ENCODE assay signal across 10 cellular contexts in the genomic region with DNA sequence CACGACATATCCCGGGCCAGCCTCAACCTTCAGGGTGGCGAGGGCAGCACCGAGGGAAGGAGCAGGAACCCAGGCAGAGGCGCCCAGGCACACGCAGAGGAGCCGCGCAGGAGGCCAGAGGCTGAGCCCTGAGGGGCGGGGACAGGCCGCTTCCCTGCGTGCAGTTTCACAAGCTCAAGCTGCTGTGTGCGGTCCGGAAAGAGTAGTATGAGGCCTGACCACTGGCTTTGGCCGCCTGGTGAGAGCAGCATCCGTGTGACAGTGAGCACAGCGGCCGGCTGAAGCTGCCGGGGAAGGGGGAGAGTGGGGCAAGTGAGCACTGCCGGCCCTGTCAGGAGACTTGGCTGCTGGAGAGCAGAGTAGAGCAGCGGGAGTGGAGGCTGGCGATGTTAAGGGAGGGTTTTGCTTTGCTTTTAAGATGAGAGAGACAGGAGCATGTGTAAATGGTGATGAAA. TPM values are rescaled to one million over a fixed set of nuclear protein-coding genes. Genes with fewer than 3 reads are reported as not detected.
DNase-seq lines count a peak whose midpoint lies in the region; ATAC-seq, FAIRE-seq and TF ChIP-seq lines count a peak whose summit lies in the region.
"Had no signal": no experiment of that assay in that cellular context is flagged by ENCODE, and none has a peak within 500 bp of the region (broad histone marks: within the 10 kb centered on the region; RNA-seq: fewer than 3 reads in every experiment).

No MANE protein-coding gene starts in this region.

- H3K4me1 Mint-ChIP-seq in activated T-helper 17 cell treated with anti-CD3 and anti-CD28 coated beads, Interleukin-2, amount 50 U/mL, for 72 hours: peaks cover 4% of the 10 kb centered on the region
- no peaks in the 10 kb centered on the region for H3K4me1 Mint-ChIP-seq in glutamatergic neuron (ENCODE audit: low read depth, unreplicated experiment)
- H3K4me1 Mint-ChIP-seq in activated CD8-positive, alpha-beta T cell treated with anti-CD3 and anti-CD28 coated beads, Interleukin-2, amount 10 ng/mL, durations not matched to agents 7 days and 5 days (ENCODE audit: low read depth): peaks cover 7% of the 10 kb centered on the region

- no peaks in the 10 kb centered on the region for H3K79me2 ChIP-seq in HepG2 (ENCODE audit: insufficient read depth, low read length)

- TF ChIP-seq RAD21 in HepG2 (CRISPR knock-in tag; IDR thresholded peaks at IDR 0.05): no peak

- no peak overlapping the region for H3K27ac ChIP-seq in right atrium auricular region
- H3K27ac ChIP-seq in HepG2 (ENCODE audit: extremely low read length, insufficient read depth, low read length): no peak overlapping the region

- intact Hi-C loops in Right ventricle myocardium inferior (cut with DNase I): no loop called here
- intact Hi-C loops in HepG2 (cut with micrococcal nuclease; ENCODE audit: unreplicated experiment): no loop called here

- H3K4me3 ChIP-seq in right atrium auricular region (no peak overlapping the region), HepG2 (replicated peaks in 1 of 3; ENCODE audit: insufficient read depth in 1 of 3, low read depth in 2 of 3, low read length in 3 of 3) (peak overlapping the region; percentile 11 to 72 (median 34); a peak in 5 of 6 replicates)

- no peak for FAIRE-seq in HepG2 (lab: Jason Lieb, UNC)

- no peaks in the 10 kb centered on the region for H3K36me3 Mint-ChIP-seq in activated T-helper 17 cell treated with anti-CD3 and anti-CD28 coated beads, Interleukin-2, amount 50 U/mL, for 72 hours (ENCODE audit: low read depth)
- H3K36me3 Mint-ChIP-seq in glutamatergic neuron (ENCODE audit: unreplicated experiment): peaks cover 4% of the 10 kb centered on the region
- no peaks in the 10 kb centered on the region for H3K36me3 Mint-ChIP-seq in activated CD8-positive, alpha-beta T cell treated with anti-CD3 and anti-CD28 coated beads, Interleukin-2, amount 10 ng/mL, durations not matched to agents 7 days and 5 days (ENCODE audit: low read depth)

- no peak overlapping the region for H3K4me3 Mint-ChIP-seq in activated T-helper 17 cell treated with anti-CD3 and anti-CD28 coated beads, Interleukin-2, amount 50 U/mL, for 72 hours
- H3K4me3 Mint-ChIP-seq in glutamatergic neuron (ENCODE audit: unreplicated experiment): no peak overlapping the region
- H3K4me3 Mint-ChIP-seq in activated CD8-positive, alpha-beta T cell treated with anti-CD3 and anti-CD28 coated beads, Interleukin-2, amount 10 ng/mL, durations not matched to agents 7 days and 5 days: no peak overlapping the region

- in situ Hi-C loops in HepG2 (cut with HindIII; ENCODE audit: extremely low pct_ligation_motif_present, low pct_unique_long_range_greater_than_20kb): no loop called here

- POLR2A ChIA-PET in HepG2 (lab: Yijun Ruan, JAX): interaction anchor here (1.4 to 2.0 kb wide), 2 partner anchors 13 to 121 kb away, joined by 3 to 7 read pairs; no protein-coding TSS in a partner anchor
- POLR2A ChIA-PET in activated CD8-positive, alpha-beta T cell treated with anti-CD3 and anti-CD28 coated beads, Interleukin-2, amount 10 ng/mL, durations not matched to agents 7 days and 5 days (lab: Charles Lee): no interaction called here

- ATAC-seq in Right ventricle myocardium inferior (peak; percentile 73), HepG2 (peak; percentile 87), HG02970 (IDR thresholded peaks at IDR 0.05; ENCODE audit: low FRiP score, unreplicated experiment) (no peak)
- no peak for ATAC-seq in activated T-helper 17 cell treated with anti-CD3 and anti-CD28 coated beads, Interleukin-2, amount 50 U/mL, for 72 hours (replicated peaks)
- ATAC-seq in activated CD8-positive, alpha-beta T cell treated with anti-CD3 and anti-CD28 coated beads, Interleukin-2, amount 10 ng/mL, durations not matched to agents 7 days and 5 days: no peak

- WGBS in HepG2 (ENCODE audit: low lambda C conversion rate): 4% methylated on average over 20 of the region's 21 CpGs

- TF ChIP-seq EP300 in HepG2 (IDR thresholded peaks at IDR 0.05; ENCODE audit: low read depth in 2 of 2, low read length in 2 of 2): no peak
- TF ChIP-seq EP300 in HepG2 (CRISPR knock-in tag; IDR thresholded peaks at IDR 0.05; ENCODE audit: borderline replicate concordance): no peak

- no peaks in the 10 kb centered on the region for H3K9me3 Mint-ChIP-seq in activated T-helper 17 cell treated with anti-CD3 and anti-CD28 coated beads, Interleukin-2, amount 50 U/mL, for 72 hours
- H3K9me3 Mint-ChIP-seq in glutamatergic neuron (ENCODE audit: unreplicated experiment): peaks cover 3% of the 10 kb centered on the region
- no peaks in the 10 kb centered on the region for H3K9me3 Mint-ChIP-seq in activated CD8-positive, alpha-beta T cell treated with anti-CD3 and anti-CD28 coated beads, Interleukin-2, amount 10 ng/mL, durations not matched to agents 7 days and 5 days (ENCODE audit: insufficient read depth)

- H3K9me3 ChIP-seq in right atrium auricular region: peaks cover 0 to 4% of the 10 kb centered on the region in 2 donors
- no peaks in the 10 kb centered on the region for H3K9me3 ChIP-seq in HepG2 (ENCODE audit: low read length)

- no peaks in the 10 kb centered on the region for H3K4me1 ChIP-seq in right atrium auricular region
- peaks cover 51% of the 10 kb centered on the region for H3K4me1 ChIP-seq in HepG2 (ENCODE audit: insufficient read depth, low read length)

- H3K4me2 ChIP-seq in HepG2 (ENCODE audit: low read depth, low read length): peak overlapping the region; percentile 93

- H3K36me3 ChIP-seq in right atrium auricular region: no peaks in the 10 kb centered on the region
- H3K36me3 ChIP-seq in HepG2 (replicated peaks in 1 of 2; ENCODE audit: control insufficient read depth in 1 of 2, insufficient read depth in 2 of 2, low read length in 2 of 2): no peaks in the 10 kb centered on the region

- peak overlapping the region; percentile 56 for H3K27ac Mint-ChIP-seq in activated T-helper 17 cell treated with anti-CD3 and anti-CD28 coated beads, Interleukin-2, amount 50 U/mL, for 72 hours
- H3K27ac Mint-ChIP-seq in glutamatergic neuron (ENCODE audit: unreplicated experiment): no peak overlapping the region
- H3K27ac Mint-ChIP-seq in activated CD8-positive, alpha-beta T cell treated with anti-CD3 and anti-CD28 coated beads, Interleukin-2, amount 10 ng/mL, durations not matched to agents 7 days and 5 days: no peak overlapping the region
- H3K27ac Mint-ChIP-seq: progenitor cell of endocrine pancreas had no signal

- no peaks in the 10 kb centered on the region for H3K27me3 Mint-ChIP-seq in activated T-helper 17 cell treated with anti-CD3 and anti-CD28 coated beads, Interleukin-2, amount 50 U/mL, for 72 hours
- peaks cover 16% of the 10 kb centered on the region for H3K27me3 Mint-ChIP-seq in glutamatergic neuron (ENCODE audit: unreplicated experiment)
- H3K27me3 Mint-ChIP-seq in activated CD8-positive, alpha-beta T cell treated with anti-CD3 and anti-CD28 coated beads, Interleukin-2, amount 10 ng/mL, durations not matched to agents 7 days and 5 days (ENCODE audit: low read depth): peaks cover 23% of the 10 kb centered on the region

- H3K9ac ChIP-seq in HepG2 (ENCODE audit: insufficient read depth, low read depth, low read length): no peak overlapping the region

- no peaks in the 10 kb centered on the region for H4K20me1 ChIP-seq in HepG2 (ENCODE audit: insufficient read depth, low read length)

- no peak overlapping the region for H2AFZ ChIP-seq in HepG2 (ENCODE audit: low read length)

- TF ChIP-seq CTCF in right atrium auricular region (IDR thresholded peaks at IDR 0.05): no peak
- peak; percentile 20; the same call in 1 of the 2 replicates for TF ChIP-seq CTCF in HepG2 (CRISPR knock-in tag; IDR thresholded peaks at IDR 0.05)
- no peak for TF ChIP-seq CTCF in glutamatergic neuron (IDR thresholded peaks at IDR 0.05; ENCODE audit: partially characterized antibody, unreplicated experiment)

- no TSS peak for BruUV-seq in HepG2 (replicated peaks; lab: Mats Ljungman, UMichigan)

- no peak for TF ChIP-seq POLR2A in HepG2 (IDR thresholded peaks at IDR 0.05; ENCODE audit: insufficient read depth in 1 of 2, low read depth in 2 of 2, low read length in 2 of 2)

- peak; percentile 82 for DNase-seq in Right ventricle myocardium inferior (ENCODE audit: missing footprints)
- no peak for DNase-seq in right atrium auricular region (ENCODE audit: low spot score)
- DNase-seq in HepG2 (ENCODE audit: low spot score): peak; percentile 46
- DNase-seq in ureter (ENCODE audit: low spot score): peak; percentile 60
- DNase-seq in glutamatergic neuron: no peak
- no peak for DNase-seq in activated CD8-positive, alpha-beta T cell treated with anti-CD3 and anti-CD28 coated beads, Interleukin-2, amount 10 ng/mL, durations not matched to agents 7 days and 5 days
- DNase-seq: activated effector memory CD4-positive, alpha-beta T cell treated with Interleukin-2 at 50 U/mL for 16 hours had no signal

- H3K27me3 ChIP-seq in right atrium auricular region: no peaks in the 10 kb centered on the region
- peaks cover 3 to 11% of the 10 kb centered on the region in 2 experiments; a peak in 2 of 5 replicates for H3K27me3 ChIP-seq in HepG2 (ENCODE audit: control insufficient read depth in 1 of 2, insufficient read depth in 2 of 2, low read length in 2 of 2)

- CTCF ChIA-PET in HepG2 (lab: Yijun Ruan, JAX; ENCODE audit: low intra/inter-chr PET ratio, low total read pairs): interaction anchor here (0.6 kb wide), 1 partner anchor 11 kb away, joined by 3 read pairs; no protein-coding TSS in a partner anchor
- CTCF ChIA-PET in activated CD8-positive, alpha-beta T cell treated with anti-CD3 and anti-CD28 coated beads, Interleukin-2, amount 10 ng/mL, durations not matched to agents 7 days and 5 days (lab: Charles Lee): no interaction called here

RNA-seq across cellular contexts. Expression of a gene that starts 8.7 kb away (rescaled TPM):
- not detected for total RNA-seq in Right ventricle myocardium inferior
- total RNA-seq in right atrium auricular region: not detected
- not detected for total RNA-seq in activated T-helper 17 cell treated with anti-CD3 and anti-CD28 coated beads, Interleukin-2, amount 50 U/mL, for 72 hours
- 0.22 TPM in 1 of 2 replicates, not detected in the other for total RNA-seq in HepG2 (2016; rRNA removed; fragmentation: Illumina TruSeq; extraction: Trizol)
- not detected in 2 replicates for total RNA-seq in HepG2 (2016; cell fraction: cytosol; rRNA removed; fragmentation: Illumina TruSeq; extraction: Trizol; ENCODE audit: low read depth)
- total RNA-seq in HepG2 (2016; cell fraction: insoluble cytoplasmic fraction; rRNA removed; fragmentation: Illumina TruSeq; extraction: Trizol): not detected in 2 replicates
- not detected in 2 replicates for total RNA-seq in HepG2 (2016; cell fraction: membrane; rRNA removed; fragmentation: Illumina TruSeq; extraction: Trizol)
- total RNA-seq in HepG2 (2016; cell fraction: nucleus; rRNA removed; fragmentation: Illumina TruSeq; extraction: Trizol): not detected in 2 replicates
- 0.53 and 0.97 TPM in 2 replicates for polyA plus RNA-seq in HepG2 (2011; rRNA removed)
- 0.47 TPM in 2 replicates for polyA plus RNA-seq in HepG2 (2011; cell fraction: cytosol; rRNA removed)
- 1.5 and 1.9 TPM in 2 replicates for polyA plus RNA-seq in HepG2 (2011; cell fraction: nucleus; rRNA removed)
- 1.2 and 3.4 TPM in 2 replicates for polyA plus RNA-seq in HepG2 (2012)
- polyA plus RNA-seq in HepG2 (2016; cell fraction: cytosol; fragmentation: Illumina TruSeq; extraction: Trizol; ENCODE audit: low read depth): 0.43 TPM in 1 of 2 replicates, not detected in the other
- polyA plus RNA-seq in HepG2 (2016; cell fraction: insoluble cytoplasmic fraction; fragmentation: Illumina TruSeq; extraction: Trizol; ENCODE audit: low read depth): 0.53 TPM in 1 of 2 replicates, not detected in the other
- polyA plus RNA-seq in HepG2 (2016; cell fraction: membrane; fragmentation: Illumina TruSeq; extraction: Trizol; ENCODE audit: low read depth): not detected in 2 replicates
- not detected in 2 replicates for polyA plus RNA-seq in HepG2 (2016; cell fraction: nucleus; fragmentation: Illumina TruSeq; extraction: Trizol; ENCODE audit: insufficient read depth, low read depth)
- polyA minus RNA-seq in HepG2 (2011; rRNA and poly(A)+ RNA removed; ENCODE audit: low replicate concordance): 0.30 TPM in 1 of 2 replicates, not detected in the other
- polyA minus RNA-seq in HepG2 (2011; cell fraction: cytosol; rRNA and poly(A)+ RNA removed): not detected in 2 replicates
- 0.26 and 1.1 TPM in 2 replicates for polyA minus RNA-seq in HepG2 (2011; cell fraction: nucleus; rRNA and poly(A)+ RNA removed)
- total RNA-seq in ureter: not detected
- total RNA-seq in glutamatergic neuron (ENCODE audit: unreplicated experiment): 1.2 TPM
- not detected for total RNA-seq in activated CD8-positive, alpha-beta T cell treated with anti-CD3 and anti-CD28 coated beads, Interleukin-2, amount 10 ng/mL, durations not matched to agents 7 days and 5 days
- total RNA-seq: progenitor cell of endocrine pancreas had no signal

RNA-seq across cellular contexts. Expression of a gene that starts 13.8 kb away (rescaled TPM):
- total RNA-seq in Right ventricle myocardium inferior (0.60 TPM), right atrium auricular region (under 1 TPM in 1 of 2 donors, not detected in 1; 0.35 TPM), HepG2 (2016; rRNA removed; fragmentation: Illumina TruSeq; extraction: Trizol) (3.8 and 4.3 TPM in 2 replicates), ureter (not detected), glutamatergic neuron (ENCODE audit: unreplicated experiment) (not detected)
- total RNA-seq in activated T-helper 17 cell treated with anti-CD3 and anti-CD28 coated beads, Interleukin-2, amount 50 U/mL, for 72 hours: not detected
- total RNA-seq in HepG2 (2016; cell fraction: cytosol; rRNA removed; fragmentation: Illumina TruSeq; extraction: Trizol; ENCODE audit: low read depth): 1.8 and 2.1 TPM in 2 replicates
- total RNA-seq in HepG2 (2016; cell fraction: insoluble cytoplasmic fraction; rRNA removed; fragmentation: Illumina TruSeq; extraction: Trizol): 2.3 and 4.7 TPM in 2 replicates
- total RNA-seq in HepG2 (2016; cell fraction: membrane; rRNA removed; fragmentation: Illumina TruSeq; extraction: Trizol): 1.2 and 1.5 TPM in 2 replicates
- total RNA-seq in HepG2 (2016; cell fraction: nucleus; rRNA removed; fragmentation: Illumina TruSeq; extraction: Trizol): 3.7 and 5.8 TPM in 2 replicates
- polyA plus RNA-seq in HepG2 (2011; rRNA removed): 48.8 and 96.4 TPM in 2 replicates
- 21.3 and 40.5 TPM in 2 replicates for polyA plus RNA-seq in HepG2 (2011; cell fraction: cytosol; rRNA removed)
- polyA plus RNA-seq in HepG2 (2011; cell fraction: nucleus; rRNA removed): 286 and 508 TPM in 2 replicates
- 60.6 and 133 TPM in 2 replicates for polyA plus RNA-seq in HepG2 (2012)
- polyA plus RNA-seq in HepG2 (2016; cell fraction: cytosol; fragmentation: Illumina TruSeq; extraction: Trizol; ENCODE audit: low read depth): 1.3 and 1.5 TPM in 2 replicates
- polyA plus RNA-seq in HepG2 (2016; cell fraction: insoluble cytoplasmic fraction; fragmentation: Illumina TruSeq; extraction: Trizol; ENCODE audit: low read depth): 1.2 and 2.5 TPM in 2 replicates
- 1.7 TPM in 2 replicates for polyA plus RNA-seq in HepG2 (2016; cell fraction: membrane; fragmentation: Illumina TruSeq; extraction: Trizol; ENCODE audit: low read depth)
- polyA plus RNA-seq in HepG2 (2016; cell fraction: nucleus; fragmentation: Illumina TruSeq; extraction: Trizol; ENCODE audit: insufficient read depth, low read depth): 9.4 and 12.9 TPM in 2 replicates
- 29.6 TPM in 1 of 2 replicates, not detected in the other for polyA minus RNA-seq in HepG2 (2011; rRNA and poly(A)+ RNA removed; ENCODE audit: low replicate concordance)
- polyA minus RNA-seq in HepG2 (2011; cell fraction: cytosol; rRNA and poly(A)+ RNA removed): 7.6 and 19.3 TPM in 2 replicates
- polyA minus RNA-seq in HepG2 (2011; cell fraction: nucleus; rRNA and poly(A)+ RNA removed): 24.8 and 52.6 TPM in 2 replicates
- total RNA-seq in activated CD8-positive, alpha-beta T cell treated with anti-CD3 and anti-CD28 coated beads, Interleukin-2, amount 10 ng/mL, durations not matched to agents 7 days and 5 days: not detected

Comparison
In these comparisons a context has a peak if more than half of its experiments do, and no peak if none do; other contexts are left out.
1. DNase-seq: peak in Right ventricle myocardium inferior (single experiment), HepG2 (single experiment) and ureter (single experiment); none in right atrium auricular region (single experiment), glutamatergic neuron (single experiment) and activated CD8-positive, alpha-beta T cell treated with anti-CD3 and anti-CD28 coated beads, Interleukin-2, amount 10 ng/mL, durations not matched to agents 7 days and 5 days (single experiment).
2. ATAC-seq: peak in Right ventricle myocardium inferior (single experiment) and HepG2 (single experiment); none in activated T-helper 17 cell treated with anti-CD3 and anti-CD28 coated beads, Interleukin-2, amount 50 U/mL, for 72 hours (single experiment), HG02970 (single experiment) and activated CD8-positive, alpha-beta T cell treated with anti-CD3 and anti-CD28 coated beads, Interleukin-2, amount 10 ng/mL, durations not matched to agents 7 days and 5 days (single experiment).
3. H3K4me3 ChIP-seq: peak in HepG2 (3 of 3); none in right atrium auricular region (0 of 2).